ENCODE assay signal across 8 cellular contexts in genomic region chr17:45221997-45222272, GRCh38. TPM values are rescaled to one million over a fixed set of nuclear protein-coding genes. Genes with fewer than 3 reads are reported as not detected.
DNase-seq lines count a peak whose midpoint lies in the region; TF ChIP-seq lines count a peak whose summit lies in the region.

No MANE protein-coding gene starts in this region.

- H3K9me3 ChIP-seq in thymus (ENCODE audit: control insufficient read depth) (no peaks in the 10 kb centered on the region), thyroid gland (no peaks in the 10 kb centered on the region)

- H3K27ac Mint-ChIP-seq in activated CD4-positive, alpha-beta memory T cell treated with anti-CD3 and anti-CD28 coated beads for 36 hours: peak overlapping the region; percentile 100
- no peak overlapping the region for H3K27ac Mint-ChIP-seq in activated CD4-positive, alpha-beta memory T cell treated with anti-CD3 and anti-CD28 coated beads, Interleukin-2, amount 10 ng/mL, durations not matched to agents 7 days and 5 days

- CTCF ChIA-PET in activated CD4-positive, alpha-beta memory T cell treated with anti-CD3 and anti-CD28 coated beads for 36 hours (lab: Charles Lee): interaction anchor here (0.8 to 13.8 kb wide), 6 partner anchors 11 to 163 kb away, joined by 3 to 488 read pairs (median 50); partner anchors contain the start of genes ACBD4 and HEXIM2
- CTCF ChIA-PET in activated CD4-positive, alpha-beta memory T cell treated with anti-CD3 and anti-CD28 coated beads, Interleukin-2, amount 10 ng/mL, durations not matched to agents 7 days and 5 days (lab: Charles Lee): interaction anchor here (0.7 to 7.5 kb wide), 3 partner anchors 11 to 87 kb away, joined by 3 to 197 read pairs (median 4); partner anchors contain the start of gene ACBD4

- TF ChIP-seq CTCF in astrocyte of the spinal cord (IDR thresholded peaks at IDR 0.05; ENCODE audit: low read depth, low read length) (no peak), thyroid gland (IDR thresholded peaks at IDR 0.05) (no peak)

- in situ Hi-C loops in astrocyte of the spinal cord (cut with HindIII; ENCODE audit: low sequenced_read_pairs): no loop called here

- H3K36me3 ChIP-seq in thymus (ENCODE audit: control insufficient read depth, insufficient read depth) (no peaks in the 10 kb centered on the region), thyroid gland (no peaks in the 10 kb centered on the region)

- H3K27me3 ChIP-seq in layer of hippocampus (ENCODE audit: control insufficient read depth, insufficient read depth, low read length) (peaks cover 14% of the 10 kb centered on the region), thymus (ENCODE audit: control insufficient read depth, insufficient read depth) (no peaks in the 10 kb centered on the region), thyroid gland (no peaks in the 10 kb centered on the region)

- H3K4me3 ChIP-seq in astrocyte of the spinal cord (ENCODE audit: low read depth, low read length): peak overlapping the region; percentile 29
- H3K4me3 ChIP-seq in thymus (ENCODE audit: low read length): peak overlapping the region; percentile 100
- H3K4me3 ChIP-seq in thyroid gland (replicated peaks in 1 of 3): peak overlapping the region in 1 of 3 donors; percentile 39

- H3K9me3 Mint-ChIP-seq in activated CD4-positive, alpha-beta memory T cell treated with anti-CD3 and anti-CD28 coated beads for 36 hours: no peaks in the 10 kb centered on the region
- H3K9me3 Mint-ChIP-seq in activated CD4-positive, alpha-beta memory T cell treated with anti-CD3 and anti-CD28 coated beads, Interleukin-2, amount 10 ng/mL, durations not matched to agents 7 days and 5 days: no peaks in the 10 kb centered on the region

- POLR2A ChIA-PET in activated CD4-positive, alpha-beta memory T cell treated with anti-CD3 and anti-CD28 coated beads for 36 hours (lab: Charles Lee): interaction anchor here (0.7 to 6.2 kb wide), 11 partner anchors 8 to 170 kb away, joined by 3 to 75 read pairs (median 17); partner anchors contain the start of genes HEXIM1 and MAP3K14
- POLR2A ChIA-PET in activated CD4-positive, alpha-beta memory T cell treated with anti-CD3 and anti-CD28 coated beads, Interleukin-2, amount 10 ng/mL, durations not matched to agents 7 days and 5 days (lab: Charles Lee): interaction anchor here (1.0 to 15.7 kb wide), 9 partner anchors 8 to 189 kb away, joined by 3 to 528 read pairs (median 10); partner anchors contain the start of genes HEXIM1, HEXIM2 and MAP3K14

- peak overlapping the region; percentile 57 for H3K27ac ChIP-seq in layer of hippocampus (ENCODE audit: low read depth, low read length)
- peak overlapping the region; percentile 99 for H3K27ac ChIP-seq in thymus (ENCODE audit: low read depth)
- no peak overlapping the region for H3K27ac ChIP-seq in thyroid gland

- H3K4me1 Mint-ChIP-seq in activated CD4-positive, alpha-beta memory T cell treated with anti-CD3 and anti-CD28 coated beads for 36 hours (ENCODE audit: low read depth): peaks cover 43% of the 10 kb centered on the region
- H3K4me1 Mint-ChIP-seq in activated CD4-positive, alpha-beta memory T cell treated with anti-CD3 and anti-CD28 coated beads, Interleukin-2, amount 10 ng/mL, durations not matched to agents 7 days and 5 days: peaks cover 44% of the 10 kb centered on the region

- TF ChIP-seq POLR2A in thyroid gland (IDR thresholded peaks at IDR 0.05): no peak

- H3K36me3 Mint-ChIP-seq in activated CD4-positive, alpha-beta memory T cell treated with anti-CD3 and anti-CD28 coated beads for 36 hours: peaks cover 63% of the 10 kb centered on the region
- peaks cover 70% of the 10 kb centered on the region for H3K36me3 Mint-ChIP-seq in activated CD4-positive, alpha-beta memory T cell treated with anti-CD3 and anti-CD28 coated beads, Interleukin-2, amount 10 ng/mL, durations not matched to agents 7 days and 5 days (ENCODE audit: low read depth)

- H3K27me3 Mint-ChIP-seq in activated CD4-positive, alpha-beta memory T cell treated with anti-CD3 and anti-CD28 coated beads for 36 hours: no peaks in the 10 kb centered on the region
- H3K27me3 Mint-ChIP-seq in activated CD4-positive, alpha-beta memory T cell treated with anti-CD3 and anti-CD28 coated beads, Interleukin-2, amount 10 ng/mL, durations not matched to agents 7 days and 5 days: no peaks in the 10 kb centered on the region

- peak overlapping the region; percentile 100 for H3K4me3 Mint-ChIP-seq in activated CD4-positive, alpha-beta memory T cell treated with anti-CD3 and anti-CD28 coated beads for 36 hours
- no peak overlapping the region for H3K4me3 Mint-ChIP-seq in activated CD4-positive, alpha-beta memory T cell treated with anti-CD3 and anti-CD28 coated beads, Interleukin-2, amount 10 ng/mL, durations not matched to agents 7 days and 5 days

- intact Hi-C loops in activated CD4-positive, alpha-beta memory T cell treated with anti-CD3 and anti-CD28 coated beads for 36 hours (cut with micrococcal nuclease): no loop called here
- intact Hi-C loops in thyroid gland (cut with DNase I): loop anchor here (5.0 kb wide), 1 partner anchor 55 kb away; no protein-coding TSS in a partner anchor

- peaks cover 42% of the 10 kb centered on the region for H3K4me1 ChIP-seq in thymus (ENCODE audit: control insufficient read depth, insufficient read depth, low read length)
- peaks cover 0 to 10% of the 10 kb centered on the region in 2 donors for H3K4me1 ChIP-seq in thyroid gland

- under 1% methylated on average over 36 of the region's 36 CpGs for WGBS in thymus
- WGBS in thyroid gland, 2 donors: no CpG with 5 or more reads among the region's 36 CpGs

- DNase-seq in activated CD4-positive, alpha-beta memory T cell treated with anti-CD3 and anti-CD28 coated beads for 36 hours: no peak
- no peak for DNase-seq in activated CD4-positive, alpha-beta memory T cell treated with anti-CD3 and anti-CD28 coated beads, Interleukin-2, amount 10 ng/mL, durations not matched to agents 7 days and 5 days
- no peak for DNase-seq in astrocyte of the spinal cord (ENCODE audit: low read depth, low spot score)
- no peak for DNase-seq in SW 1271 (lab: John Stamatoyannopoulos, UW)
- DNase-seq in thyroid gland: no peak
- no peak for DNase-seq in NOMO-1 treated with dmso at 0.1 percent for 144 hours (lab: John Stamatoyannopoulos, UW; ENCODE audit: unreplicated experiment)

RNA-seq across cellular contexts. Expression of gene FMNL1, which starts 0.2 kb away (rescaled TPM):
- 100 to 1,000 TPM; 314 to 331 TPM for total RNA-seq in activated CD4-positive, alpha-beta memory T cell treated with anti-CD3 and anti-CD28 coated beads for 36 hours
- total RNA-seq in activated CD4-positive, alpha-beta memory T cell treated with anti-CD3 and anti-CD28 coated beads, Interleukin-2, amount 10 ng/mL, durations not matched to agents 7 days and 5 days: 100 to 1,000 TPM; 465 to 477 TPM
- polyA plus RNA-seq in thymus: 79.5 TPM
- 1 to 10 TPM; 3.2 to 7.6 (median 4.2) TPM for total RNA-seq in thyroid gland

RNA-seq across cellular contexts. Expression of gene SPATA32, which starts 40.0 kb away (rescaled TPM):
- under 1 TPM in 1 of 2 experiments, not detected in 1; 0.12 TPM for total RNA-seq in activated CD4-positive, alpha-beta memory T cell treated with anti-CD3 and anti-CD28 coated beads for 36 hours
- total RNA-seq in activated CD4-positive, alpha-beta memory T cell treated with anti-CD3 and anti-CD28 coated beads, Interleukin-2, amount 10 ng/mL, durations not matched to agents 7 days and 5 days: under 1 TPM; 0.20 to 0.23 TPM
- polyA plus RNA-seq in thymus: 0.21 TPM
- total RNA-seq in thyroid gland: not detected

Comparison
In these comparisons a context has a peak if more than half of its experiments do, and no peak if none do; other contexts are left out.
1. H3K27ac ChIP-seq: peak in layer of hippocampus (single experiment) and thymus (single experiment); none in thyroid gland (0 of 3).
2. RNA of gene FMNL1, which starts 0.2 kb away (total RNA-seq): 465 to 477 TPM in activated CD4-positive, alpha-beta memory T cell treated with anti-CD3 and anti-CD28 coated beads, Interleukin-2, amount 10 ng/mL, durations not matched to agents 7 days and 5 days and 314 to 331 TPM in activated CD4-positive, alpha-beta memory T cell treated with anti-CD3 and anti-CD28 coated beads for 36 hours; 3.2 to 7.6 TPM in thyroid gland; every median in the first group is over 10 times any median in the second.